Comparison of ENCODE assay signal across 8 cellular contexts in the genomic region with DNA sequence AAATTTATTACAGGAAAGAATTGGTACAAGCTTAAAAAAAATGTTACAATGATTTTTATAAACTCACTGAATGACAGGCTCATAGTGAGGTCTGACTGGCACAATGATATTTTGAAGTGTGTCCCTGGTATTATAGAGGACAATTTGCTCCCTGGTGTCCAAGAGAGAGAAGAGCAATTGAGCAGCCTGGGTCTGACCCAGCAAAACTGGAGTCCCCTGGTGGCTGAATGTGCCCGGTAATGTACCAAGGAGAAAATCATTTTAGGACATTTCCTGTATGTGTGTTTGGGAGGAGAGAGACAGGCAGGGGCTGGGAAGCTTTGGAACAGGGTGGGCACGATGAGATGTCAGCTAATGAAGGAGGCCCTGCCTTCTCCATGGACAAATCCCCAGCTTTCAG.
DNase-seq lines count a peak whose midpoint lies in the region; ATAC-seq and TF ChIP-seq lines count a peak whose summit lies in the region.

No MANE protein-coding gene starts in this region.

- H3K27ac Mint-ChIP-seq in stimulated activated naive B cell treated with anti-CD40 and anti-IgM and Interleukin-4, amounts not matched to agents 10 μg/mL and 1 μg/mL and 100 μg/mL, for 72 hours = no peak overlapping the region
- H3K27ac Mint-ChIP-seq in activated T-cell treated with anti-CD3 and anti-CD28 coated beads, Interleukin-2, amount 50 U/mL, for 24 hours = no peak overlapping the region

- H3K27me3 Mint-ChIP-seq in stimulated activated naive B cell treated with anti-CD40 and anti-IgM and Interleukin-4, amounts not matched to agents 10 μg/mL and 1 μg/mL and 100 μg/mL, for 72 hours = peaks cover 21 to 32% of the 10 kb centered on the region in 2 donors
- peaks cover 16% of the 10 kb centered on the region for H3K27me3 Mint-ChIP-seq in activated T-cell treated with anti-CD3 and anti-CD28 coated beads, Interleukin-2, amount 50 U/mL, for 24 hours

- H3K9ac ChIP-seq in SK-N-SH = no peak overlapping the region

- peaks cover 23% of the 10 kb centered on the region for H3F3A ChIP-seq in SK-N-SH (replicated peaks; ENCODE audit: insufficient read depth)

- WGBS in SK-N-SH (ENCODE audit: low lambda C conversion rate) = 22% methylated on average over 2 of the region's 2 CpGs
- WGBS in gastroesophageal sphincter (ENCODE audit: low coverage in 1 of 2), 2 donors = 11 to 35% methylated on average over 2 of the region's 2 CpGs

- peaks cover 7 to 10% of the 10 kb centered on the region in 2 donors for H3K4me1 Mint-ChIP-seq in stimulated activated naive B cell treated with anti-CD40 and anti-IgM and Interleukin-4, amounts not matched to agents 10 μg/mL and 1 μg/mL and 100 μg/mL, for 72 hours
- peaks cover 9% of the 10 kb centered on the region for H3K4me1 Mint-ChIP-seq in activated T-cell treated with anti-CD3 and anti-CD28 coated beads, Interleukin-2, amount 50 U/mL, for 24 hours (ENCODE audit: low read depth)

- H3K9me3 ChIP-seq in SK-N-SH (no peaks in the 10 kb centered on the region), gastroesophageal sphincter (no peaks in the 10 kb centered on the region)

- H3K4me3 ChIP-seq in SK-N-SH (ENCODE audit: low read depth in 2 of 2, low read length in 1 of 2) (no peak overlapping the region; a peak in 1 of 4 replicates), gastroesophageal sphincter (no peak overlapping the region)

- CTCF ChIA-PET in SK-N-SH (lab: Yijun Ruan, JAX) = interaction anchor here (0.6 to 2.6 kb wide), 14 partner anchors 9 to 223 kb away, joined by 3 to 7 read pairs (median 4); no protein-coding TSS in a partner anchor

- H3K36me3 ChIP-seq in SK-N-SH (replicated peaks in 1 of 2; ENCODE audit: control insufficient read depth in 1 of 2, insufficient read depth in 2 of 2, low read length in 1 of 2) = peaks cover 0 to 3% of the 10 kb centered on the region in 2 experiments
- H3K36me3 ChIP-seq in gastroesophageal sphincter = no peaks in the 10 kb centered on the region

- no peak overlapping the region for H3K4me3 Mint-ChIP-seq in stimulated activated naive B cell treated with anti-CD40 and anti-IgM and Interleukin-4, amounts not matched to agents 10 μg/mL and 1 μg/mL and 100 μg/mL, for 72 hours
- no peak overlapping the region for H3K4me3 Mint-ChIP-seq in activated T-cell treated with anti-CD3 and anti-CD28 coated beads, Interleukin-2, amount 50 U/mL, for 24 hours

- ATAC-seq in gastroesophageal sphincter (no peak), GM18511 (IDR thresholded peaks at IDR 0.05; ENCODE audit: unreplicated experiment) (no peak)
- ATAC-seq in stimulated activated naive B cell treated with anti-CD40 and anti-IgM and Interleukin-4, amounts not matched to agents 10 μg/mL and 1 μg/mL and 100 μg/mL, for 72 hours (replicated peaks) = peak; percentile 54 to 60

- peak; percentile 57 for TF ChIP-seq RAD21 in SK-N-SH (IDR thresholded peaks at IDR 0.05; ENCODE audit: low read length)

- no peak overlapping the region for H2AFZ ChIP-seq in SK-N-SH (ENCODE audit: low read depth)

- TF ChIP-seq POLR2A in gastroesophageal sphincter (IDR thresholded peaks at IDR 0.05) = no peak

- H3K27me3 ChIP-seq in SK-N-SH (ENCODE audit: insufficient read depth) (no peaks in the 10 kb centered on the region), gastroesophageal sphincter (no peaks in the 10 kb centered on the region)

- DNase-seq in AG08395 (ENCODE audit: low spot score) (peak; percentile 70), HCEC 1CT (peak; percentile 53), SK-N-SH (peak; percentile 49), HuH-7.5 (ENCODE audit: low spot score) (no peak)
- DNase-seq in stimulated activated naive B cell treated with anti-CD40 and anti-IgM and Interleukin-4, amounts not matched to agents 10 μg/mL and 1 μg/mL and 100 μg/mL, for 72 hours = no peak
- DNase-seq in activated T-cell treated with anti-CD3 and anti-CD28 coated beads, Interleukin-2, amount 50 U/mL, for 24 hours = no peak

- TF ChIP-seq EP300 in SK-N-SH (IDR thresholded peaks at IDR 0.05; ENCODE audit: borderline replicate concordance in 1 of 2, low read depth in 1 of 2, low read length in 1 of 2) = no peak
- no peak for TF ChIP-seq EP300 in gastroesophageal sphincter (IDR thresholded peaks at IDR 0.05)

- peak; percentile 68 for TF ChIP-seq CTCF in SK-N-SH (IDR thresholded peaks at IDR 0.05)
- TF ChIP-seq CTCF in gastroesophageal sphincter (IDR thresholded peaks at IDR 0.05) = peak; percentile 13 to 58 (median 54)

- H3K9me2 ChIP-seq in SK-N-SH = no peaks in the 10 kb centered on the region

- peaks cover 79% of the 10 kb centered on the region for H3K79me2 ChIP-seq in SK-N-SH (ENCODE audit: insufficient read depth)

- peaks cover 53% of the 10 kb centered on the region for H4K20me1 ChIP-seq in SK-N-SH (ENCODE audit: insufficient read depth)

- no peaks in the 10 kb centered on the region for H3K9me3 Mint-ChIP-seq in stimulated activated naive B cell treated with anti-CD40 and anti-IgM and Interleukin-4, amounts not matched to agents 10 μg/mL and 1 μg/mL and 100 μg/mL, for 72 hours
- H3K9me3 Mint-ChIP-seq in activated T-cell treated with anti-CD3 and anti-CD28 coated beads, Interleukin-2, amount 50 U/mL, for 24 hours = no peaks in the 10 kb centered on the region

- H3K4me1 ChIP-seq in SK-N-SH (ENCODE audit: control insufficient read depth in 1 of 2, insufficient read depth in 2 of 2, low read depth in 1 of 2, low read length in 1 of 2) (peaks cover 0 to 25% of the 10 kb centered on the region in 2 experiments; a peak in 3 of 4 replicates), gastroesophageal sphincter (peaks cover 7 to 70% (median 15%) of the 10 kb centered on the region in 3 donors)

- H3K36me3 Mint-ChIP-seq in stimulated activated naive B cell treated with anti-CD40 and anti-IgM and Interleukin-4, amounts not matched to agents 10 μg/mL and 1 μg/mL and 100 μg/mL, for 72 hours = no peaks in the 10 kb centered on the region
- no peaks in the 10 kb centered on the region for H3K36me3 Mint-ChIP-seq in activated T-cell treated with anti-CD3 and anti-CD28 coated beads, Interleukin-2, amount 50 U/mL, for 24 hours (ENCODE audit: low read depth)

- H3K4me2 ChIP-seq in SK-N-SH = no peak overlapping the region

- H3K27ac ChIP-seq in SK-N-SH (ENCODE audit: low read depth in 2 of 2, low read length in 1 of 2) (peak overlapping the region; percentile 9 to 59; a peak in 3 of 4 replicates), gastroesophageal sphincter (peak overlapping the region in 3 of 4 donors; percentile 40 to 65 (median 53))

- POLR2A ChIA-PET in SK-N-SH (lab: Yijun Ruan, JAX) = no interaction called here

TF ChIP-seq in SK-N-SH, 30 proteins besides CTCF, POLR2A, EP300 and RAD21:
- peak; percentile 52; the same call in 1 of the 2 replicates for TF ChIP-seq SMC3 (IDR thresholded peaks at IDR 0.05; ENCODE audit: low read depth, low read length)
- no peak for TF ChIP-seq FOXM1 (IDR thresholded peaks at IDR 0.05; ENCODE audit: low read depth)

Comparison
In these comparisons a context has a peak if more than half of its experiments do, and no peak if none do; other contexts are left out.
1. DNase-seq: peak in AG08395 (single experiment), HCEC 1CT (single experiment) and SK-N-SH (single experiment); none in stimulated activated naive B cell treated with anti-CD40 and anti-IgM and Interleukin-4, amounts not matched to agents 10 μg/mL and 1 μg/mL and 100 μg/mL, for 72 hours (single experiment), activated T-cell treated with anti-CD3 and anti-CD28 coated beads, Interleukin-2, amount 50 U/mL, for 24 hours (single experiment) and HuH-7.5 (single experiment).
2. ATAC-seq: peak in stimulated activated naive B cell treated with anti-CD40 and anti-IgM and Interleukin-4, amounts not matched to agents 10 μg/mL and 1 μg/mL and 100 μg/mL, for 72 hours (2 of 2); none in gastroesophageal sphincter (single experiment) and GM18511 (single experiment).